In the genomic region with DNA sequence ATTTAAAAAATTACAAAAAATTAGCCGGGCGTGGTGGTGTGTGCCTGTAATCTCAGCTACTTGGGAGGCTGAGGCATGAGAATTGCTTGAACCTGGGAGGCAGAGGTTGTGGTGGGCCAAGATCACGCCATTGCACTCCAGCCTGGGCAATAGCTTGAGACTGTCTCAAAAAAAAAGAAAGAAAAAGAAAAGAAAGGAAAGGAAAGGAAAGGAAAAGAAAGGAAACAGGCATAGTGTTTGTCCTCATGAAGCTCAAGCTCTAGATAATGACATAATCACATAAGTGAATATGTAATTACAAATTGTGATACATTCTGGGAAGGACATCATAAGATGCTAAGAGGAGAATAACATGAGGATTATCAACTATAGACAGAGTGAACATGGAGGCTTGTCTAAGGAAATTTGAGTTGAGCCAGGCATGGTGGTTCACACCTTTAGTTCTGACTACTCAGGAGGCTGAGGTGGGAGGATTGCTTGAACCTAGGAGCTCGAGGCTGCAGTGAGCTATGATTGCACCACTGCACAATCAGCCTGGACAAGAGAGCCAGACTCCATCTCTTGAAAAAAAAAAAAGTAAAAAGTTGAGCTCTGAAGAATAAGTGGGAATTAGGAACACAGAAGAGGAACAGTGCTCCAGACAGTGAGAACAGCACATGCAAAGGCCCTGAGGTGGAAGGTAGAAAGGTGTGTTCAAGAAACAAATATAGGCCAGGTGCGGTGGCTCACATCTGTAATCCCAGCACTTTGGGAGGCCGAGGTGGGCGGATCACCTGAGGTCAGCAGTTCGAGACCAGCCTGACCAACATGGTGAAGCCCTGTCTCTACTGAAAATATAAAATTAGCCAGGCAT, we compare ENCODE assay signal across 1 cellular context. TPM values are rescaled to one million over a fixed set of nuclear protein-coding genes. Genes with fewer than 3 reads are reported as not detected.
"Had no signal": no experiment of that assay in that cellular context is flagged by ENCODE, and none has a peak within 500 bp of the region (broad histone marks: within the 10 kb centered on the region; RNA-seq: fewer than 3 reads in every experiment).

No MANE protein-coding gene starts in this region.

RNA-seq across cellular contexts. Expression of gene SPTBN4, which starts 34.1 kb away (rescaled TPM):
- total RNA-seq: endothelial cell of umbilical vein had no signal
